ENCODE assay signal across 12 cellular contexts in genomic region chr4:168797176-168797575, GRCh38.
DNase-seq lines count a peak whose midpoint lies in the region; ATAC-seq and TF ChIP-seq lines count a peak whose summit lies in the region.
"Had no signal": no experiment of that assay in that cellular context is flagged by ENCODE, and none has a peak within 500 bp of the region (broad histone marks: within the 10 kb centered on the region; RNA-seq: fewer than 3 reads in every experiment).

No MANE protein-coding gene starts in this region.

- H3K4me1 Mint-ChIP-seq in activated CD4-positive, alpha-beta T cell treated with anti-CD3 and anti-CD28 coated beads, Interleukin-2, amount 10 ng/mL, durations not matched to agents 24 days and 14 days = no peaks in the 10 kb centered on the region

- no peak overlapping the region for H2BK120ac ChIP-seq in mesenchymal stem cell (ENCODE audit: low read depth, low read length)

- no peak overlapping the region for H3K4me2 ChIP-seq in mesenchymal stem cell (ENCODE audit: low read length, poor library complexity, severe bottlenecking)

- H3K9ac ChIP-seq in mesenchymal stem cell (ENCODE audit: low read length) = peak overlapping the region; percentile 46

- no peak overlapping the region for H3K27ac Mint-ChIP-seq in activated CD4-positive, alpha-beta T cell treated with anti-CD3 and anti-CD28 coated beads, Interleukin-2, amount 10 ng/mL, durations not matched to agents 24 days and 14 days

- no peak overlapping the region for H3K4ac ChIP-seq in mesenchymal stem cell (ENCODE audit: low read depth in 1 of 2, low read length in 2 of 2)

- H3K36me3 Mint-ChIP-seq in activated CD4-positive, alpha-beta T cell treated with anti-CD3 and anti-CD28 coated beads, Interleukin-2, amount 10 ng/mL, durations not matched to agents 24 days and 14 days (ENCODE audit: low read depth) = no peaks in the 10 kb centered on the region

- no peaks in the 10 kb centered on the region for H3K9me3 ChIP-seq in mesenchymal stem cell (ENCODE audit: control insufficient read depth, low read length)
- H3K9me3 ChIP-seq: testis had no signal

- H3K27me3 ChIP-seq in mesenchymal stem cell (ENCODE audit: control insufficient read depth in 1 of 2, insufficient read depth in 1 of 2, low read length in 2 of 2) = no peaks in the 10 kb centered on the region
- H3K27me3 ChIP-seq: testis had no signal

- no peak overlapping the region for H2BK5ac ChIP-seq in mesenchymal stem cell (ENCODE audit: low read depth, low read length, poor library complexity, severe bottlenecking)

- H4K8ac ChIP-seq in mesenchymal stem cell (ENCODE audit: low read length) = no peak overlapping the region

- H3K79me1 ChIP-seq in mesenchymal stem cell (replicated peaks; ENCODE audit: low read length, poor library complexity, severe bottlenecking) = peaks cover 8% of the 10 kb centered on the region

- no peak for ATAC-seq in GM18498 (IDR thresholded peaks at IDR 0.05; ENCODE audit: unreplicated experiment)

- no peak overlapping the region for H2AK5ac ChIP-seq in mesenchymal stem cell (ENCODE audit: low read length, severe bottlenecking)

- H3K36me3 ChIP-seq in mesenchymal stem cell (ENCODE audit: control insufficient read depth in 1 of 2, insufficient read depth in 2 of 2, low read depth in 1 of 2, low read length in 2 of 2) = peaks cover 0 to 6% of the 10 kb centered on the region in 2 experiments

- H2BK12ac ChIP-seq in mesenchymal stem cell (ENCODE audit: low read length in 2 of 2) = no peak overlapping the region

- H3K4me3 Mint-ChIP-seq in activated CD4-positive, alpha-beta T cell treated with anti-CD3 and anti-CD28 coated beads, Interleukin-2, amount 10 ng/mL, durations not matched to agents 24 days and 14 days = no peak overlapping the region

- WGBS in mesenchymal stem cell = 0% methylated on average over 2 of the region's 4 CpGs

- no peak overlapping the region for H3K23ac ChIP-seq in mesenchymal stem cell (ENCODE audit: low read length in 2 of 2)

- H3K18ac ChIP-seq in mesenchymal stem cell (ENCODE audit: low read depth in 1 of 2, low read length in 2 of 2) = no peak overlapping the region

- no peak overlapping the region for H3K4me3 ChIP-seq in choroid plexus epithelial cell (ENCODE audit: low read depth, low read length)
- H3K4me3 ChIP-seq in mesenchymal stem cell (ENCODE audit: insufficient read depth in 1 of 2, low read depth in 1 of 2, low read length in 2 of 2) = no peak overlapping the region
- H3K4me3 ChIP-seq: testis had no signal

- peaks cover 12% of the 10 kb centered on the region for H3K4me1 ChIP-seq in mesenchymal stem cell (ENCODE audit: control insufficient read depth, insufficient read depth, low read depth, low read length)

- TF ChIP-seq CTCF in choroid plexus epithelial cell (conservative IDR thresholded peaks at IDR 0.05; ENCODE audit: low read depth, low read length) = no peak

- DNase-seq in ACHN = peak; percentile 52
- peak; percentile 66 for DNase-seq in MV-4-11 (lab: John Stamatoyannopoulos, UW)
- peak; percentile 87 for DNase-seq in choroid plexus epithelial cell (ENCODE audit: low read depth)
- peak; percentile 91 for DNase-seq in mesenchymal stem cell
- DNase-seq in activated CD4-positive, alpha-beta T cell treated with anti-CD3 and anti-CD28 coated beads, Interleukin-2, amount 10 ng/mL, durations not matched to agents 24 days and 14 days = no peak
- DNase-seq in AG08396 (ENCODE audit: low spot score) = no peak
- DNase-seq in activated effector memory CD4-positive, alpha-beta T cell treated with Interleukin-2 at 50 U/mL for 16 hours = no peak
- DNase-seq: activated CD4-positive, alpha-beta T cell treated with anti-CD3 and anti-CD28 coated beads, Interleukin-2, amount 50 U/mL, for 48 hours; C1 segment of cervical spinal cord; NCI-H526 treated with DMSO at 0.1 percent for 48 hours; testis had no signal

- H4K91ac ChIP-seq in mesenchymal stem cell (ENCODE audit: low read length) = no peak overlapping the region

- H3K27me3 Mint-ChIP-seq in activated CD4-positive, alpha-beta T cell treated with anti-CD3 and anti-CD28 coated beads, Interleukin-2, amount 10 ng/mL, durations not matched to agents 24 days and 14 days = peaks cover 8% of the 10 kb centered on the region

- no peak overlapping the region for H2BK15ac ChIP-seq in mesenchymal stem cell (ENCODE audit: low read depth, poor library complexity, severe bottlenecking)

- in situ Hi-C loops in ACHN (cut with HindIII; ENCODE audit: low pct_ligation_motif_present, low pct_unique_long_range_greater_than_20kb, low sequenced_read_pairs) = no loop called here

- peak overlapping the region; percentile 98 for H3K27ac ChIP-seq in mesenchymal stem cell (ENCODE audit: low read length, poor library complexity, severe bottlenecking)

- intact Hi-C loops in activated CD4-positive, alpha-beta T cell treated with anti-CD3 and anti-CD28 coated beads, Interleukin-2, amount 10 ng/mL, durations not matched to agents 24 days and 14 days (cut with micrococcal nuclease) = no loop called here

- no peak overlapping the region for H3K14ac ChIP-seq in mesenchymal stem cell (ENCODE audit: low read length in 2 of 2)

- H3K9me3 Mint-ChIP-seq in activated CD4-positive, alpha-beta T cell treated with anti-CD3 and anti-CD28 coated beads, Interleukin-2, amount 10 ng/mL, durations not matched to agents 24 days and 14 days = peaks cover 4% of the 10 kb centered on the region

- no peak overlapping the region for H2AFZ ChIP-seq in mesenchymal stem cell (ENCODE audit: low read depth, low read length)

Comparison
In these comparisons a context has a peak if more than half of its experiments do, and no peak if none do; other contexts are left out.
1. DNase-seq: peak in ACHN (single experiment), MV-4-11 (single experiment), choroid plexus epithelial cell (single experiment) and mesenchymal stem cell (single experiment); none in activated CD4-positive, alpha-beta T cell treated with anti-CD3 and anti-CD28 coated beads, Interleukin-2, amount 10 ng/mL, durations not matched to agents 24 days and 14 days (single experiment), AG08396 (single experiment) and activated effector memory CD4-positive, alpha-beta T cell treated with Interleukin-2 at 50 U/mL for 16 hours (single experiment).